In the genomic region with DNA sequence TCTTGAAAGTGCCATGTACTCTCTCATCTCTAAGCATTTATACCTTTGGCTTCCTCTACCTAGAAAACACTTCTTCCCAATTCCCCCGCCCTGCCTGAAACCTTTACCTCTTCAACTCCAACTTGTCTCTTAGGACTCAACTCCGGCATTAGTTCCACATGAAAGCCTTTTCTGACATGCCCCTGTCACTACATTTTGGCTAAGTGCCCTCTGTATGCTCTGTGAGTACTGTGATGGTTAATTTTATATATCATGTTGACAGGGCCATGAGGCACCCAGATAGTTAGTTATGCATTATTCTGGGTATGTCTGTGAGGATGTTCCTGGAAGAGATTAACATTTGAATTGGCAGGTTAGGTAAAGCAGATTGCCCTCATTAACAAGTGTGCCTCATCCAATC, we compare ENCODE assay signal across 1 cellular context.
TF ChIP-seq lines count a peak whose summit lies in the region.

No MANE protein-coding gene starts in this region.

TF ChIP-seq in SK-N-SH treated with all-trans-retinoic acid at 6 μM for 48 hours, 23 proteins besides CTCF, POLR2A, EP300 and RAD21 (continued from another document):
- TF ChIP-seq TSHZ2 (CRISPR knock-in tag; IDR thresholded peaks at IDR 0.05) (no peak), ZNF70 (CRISPR knock-in tag; IDR thresholded peaks at IDR 0.05) (no peak), ISL1 (CRISPR knock-in tag; IDR thresholded peaks at IDR 0.05) (no peak), ZNF8 (CRISPR knock-in tag; IDR thresholded peaks at IDR 0.05) (no peak), PPARA (CRISPR knock-in tag; IDR thresholded peaks at IDR 0.05; ENCODE audit: borderline replicate concordance) (no peak), ESRRG (CRISPR knock-in tag; IDR thresholded peaks at IDR 0.05) (no peak), SNAI2 (CRISPR knock-in tag; IDR thresholded peaks at IDR 0.05) (no peak), BACH2 (CRISPR knock-in tag; IDR thresholded peaks at IDR 0.05; ENCODE audit: borderline replicate concordance) (no peak), CSDC2 (CRISPR knock-in tag; IDR thresholded peaks at IDR 0.05) (no peak), OSR1 (CRISPR knock-in tag; IDR thresholded peaks at IDR 0.05) (no peak), GLIS3 (CRISPR knock-in tag; IDR thresholded peaks at IDR 0.05) (no peak), RARB (CRISPR knock-in tag; IDR thresholded peaks at IDR 0.05) (no peak), TCF4 (CRISPR knock-in tag; IDR thresholded peaks at IDR 0.05; ENCODE audit: borderline replicate concordance) (no peak), ZC3H10 (CRISPR knock-in tag; IDR thresholded peaks at IDR 0.05) (no peak)
- TF ChIP-seq, protein P1, sequence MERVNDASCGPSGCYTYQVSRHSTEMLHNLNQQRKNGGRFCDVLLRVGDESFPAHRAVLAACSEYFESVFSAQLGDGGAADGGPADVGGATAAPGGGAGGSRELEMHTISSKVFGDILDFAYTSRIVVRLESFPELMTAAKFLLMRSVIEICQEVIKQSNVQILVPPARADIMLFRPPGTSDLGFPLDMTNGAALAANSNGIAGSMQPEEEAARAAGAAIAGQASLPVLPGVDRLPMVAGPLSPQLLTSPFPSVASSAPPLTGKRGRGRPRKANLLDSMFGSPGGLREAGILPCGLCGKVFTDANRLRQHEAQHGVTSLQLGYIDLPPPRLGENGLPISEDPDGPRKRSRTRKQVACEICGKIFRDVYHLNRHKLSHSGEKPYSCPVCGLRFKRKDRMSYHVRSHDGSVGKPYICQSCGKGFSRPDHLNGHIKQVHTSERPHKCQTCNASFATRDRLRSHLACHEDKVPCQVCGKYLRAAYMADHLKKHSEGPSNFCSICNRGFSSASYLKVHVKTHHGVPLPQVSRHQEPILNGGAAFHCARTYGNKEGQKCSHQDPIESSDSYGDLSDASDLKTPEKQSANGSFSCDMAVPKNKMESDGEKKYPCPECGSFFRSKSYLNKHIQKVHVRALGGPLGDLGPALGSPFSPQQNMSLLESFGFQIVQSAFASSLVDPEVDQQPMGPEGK (CRISPR knock-in tag; IDR thresholded peaks at IDR 0.05; ENCODE audit: borderline replicate concordance), result no peak
- TF ChIP-seq, protein P2, sequence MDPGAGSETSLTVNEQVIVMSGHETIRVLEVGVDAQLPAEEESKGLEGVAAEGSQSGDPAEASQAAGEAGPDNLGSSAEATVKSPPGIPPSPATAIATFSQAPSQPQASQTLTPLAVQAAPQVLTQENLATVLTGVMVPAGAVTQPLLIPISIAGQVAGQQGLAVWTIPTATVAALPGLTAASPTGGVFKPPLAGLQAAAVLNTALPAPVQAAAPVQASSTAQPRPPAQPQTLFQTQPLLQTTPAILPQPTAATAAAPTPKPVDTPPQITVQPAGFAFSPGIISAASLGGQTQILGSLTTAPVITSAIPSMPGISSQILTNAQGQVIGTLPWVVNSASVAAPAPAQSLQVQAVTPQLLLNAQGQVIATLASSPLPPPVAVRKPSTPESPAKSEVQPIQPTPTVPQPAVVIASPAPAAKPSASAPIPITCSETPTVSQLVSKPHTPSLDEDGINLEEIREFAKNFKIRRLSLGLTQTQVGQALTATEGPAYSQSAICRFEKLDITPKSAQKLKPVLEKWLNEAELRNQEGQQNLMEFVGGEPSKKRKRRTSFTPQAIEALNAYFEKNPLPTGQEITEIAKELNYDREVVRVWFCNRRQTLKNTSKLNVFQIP (CRISPR knock-in tag; IDR thresholded peaks at IDR 0.05; ENCODE audit: borderline replicate concordance, low read depth), result no peak
